ENCODE assay signal across 25 cellular contexts in the genomic region with DNA sequence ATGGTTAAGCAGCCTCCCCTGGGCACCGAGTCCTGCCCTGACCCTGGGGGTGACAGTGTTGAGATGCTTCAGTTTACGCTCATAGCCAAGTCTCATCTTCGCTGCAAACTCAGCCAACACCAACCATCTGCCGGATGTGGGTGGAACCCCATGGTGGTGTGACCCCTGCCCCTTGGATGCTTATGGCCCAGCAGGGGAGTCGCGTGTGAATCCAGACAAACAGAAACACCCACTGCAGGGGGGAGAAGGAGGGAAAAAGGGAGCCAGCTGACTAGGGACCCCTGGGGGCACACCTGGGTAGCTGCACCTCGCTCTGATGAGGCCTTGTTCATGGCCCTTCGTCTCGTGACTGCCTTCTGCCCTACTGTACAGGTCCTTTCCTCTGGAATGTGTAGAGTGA. TPM values are rescaled to one million over a fixed set of nuclear protein-coding genes. Genes with fewer than 3 reads are reported as not detected.
A peak's percentile ranks its signal among the peaks of the same experiment; 100 is the strongest.
DNase-seq lines count a peak whose midpoint lies in the region; ATAC-seq, FAIRE-seq and TF ChIP-seq lines count a peak whose summit lies in the region.
"Had no signal": no experiment of that assay in that cellular context is flagged by ENCODE, and none has a peak within 500 bp of the region (broad histone marks: within the 10 kb centered on the region; RNA-seq: fewer than 3 reads in every experiment).

No MANE protein-coding gene starts in this region.

- intact Hi-C loops in GM12878 (cut with micrococcal nuclease; ENCODE audit: unreplicated experiment): no loop called here

- H3K4me1 ChIP-seq in GM12878 (ENCODE audit: control insufficient read depth, insufficient read depth, low read length): no peaks in the 10 kb centered on the region
- H3K4me1 ChIP-seq: HAP-1 had no signal

- ATAC-seq in GM12878: no peak
- ATAC-seq: naive thymus-derived CD8-positive, alpha-beta T cell; SK-N-SH treated with all-trans-retinoic acid at 6 μM for 48 hours had no signal

- no peaks in the 10 kb centered on the region for H4K20me1 ChIP-seq in GM12878 (ENCODE audit: control insufficient read depth, insufficient read depth)

- in situ Hi-C loops in GM12878 (cut with MboI): no loop called here

- no peaks in the 10 kb centered on the region for H3K79me2 ChIP-seq in GM12878 (ENCODE audit: control insufficient read depth, insufficient read depth, low read length)

- no peak overlapping the region for H3K27ac ChIP-seq in GM12878 (ENCODE audit: control insufficient read depth, insufficient read depth)
- H3K27ac ChIP-seq: KMS-11, spleen, tibial nerve, VCaP had no signal

- no peaks in the 10 kb centered on the region for H3K27me3 ChIP-seq in GM12878 (replicated peaks in 1 of 2; ENCODE audit: control insufficient read depth in 2 of 2, insufficient read depth in 2 of 2, low read length in 1 of 2)
- H3K27me3 ChIP-seq: spleen, tibial nerve had no signal

- TF ChIP-seq RAD21 in GM12878 (IDR thresholded peaks at IDR 0.05; ENCODE audit: insufficient read depth, low read depth, low read length): no peak

- H3K9me3 ChIP-seq in GM12878 (replicated peaks; ENCODE audit: control insufficient read depth, insufficient read depth, low read length): no peaks in the 10 kb centered on the region
- H3K9me3 ChIP-seq: Caco-2, HAP-1, spleen, tibial nerve had no signal

- H3K4me3 ChIP-seq in NB4 (ENCODE audit: low read depth, low read length): no peak overlapping the region
- no peak overlapping the region for H3K4me3 ChIP-seq in GM12878
- H3K4me3 ChIP-seq in retinal pigment epithelial cell (ENCODE audit: low read length): no peak overlapping the region
- H3K4me3 ChIP-seq: HAP-1, spleen, tibial nerve had no signal

- RAD21 ChIA-PET in GM12878 (lab: Charles Lee; ENCODE audit: unreplicated experiment): no interaction called here

- DNase-seq in NCI-H1417 (lab: John Stamatoyannopoulos, UW) (peak in 2 of 3 experiments; percentile 35 to 59), NCI-H1417 treated with DMSO at 0.1 percent for 48 hours (lab: John Stamatoyannopoulos, UW) (no peak), NB4 (ENCODE audit: low read depth) (peak; percentile 41), GM12878 (ENCODE audit: low read depth, low spot score) (no peak), retinal pigment epithelial cell (ENCODE audit: low read depth) (no peak), AG20443 (ENCODE audit: low spot score) (no peak), urothelium cell line (ENCODE audit: low spot score) (no peak), medulla oblongata (ENCODE audit: extremely low spot score) (no peak)
- DNase-seq: activated CD8-positive, alpha-beta memory T cell treated with anti-CD3 and anti-CD28 coated beads, Interleukin-2, amount 50 U/mL, for 48 hours; activated effector memory CD4-positive, alpha-beta T cell treated with Interleukin-2 at 50 U/mL for 16 hours; Caco-2; cortex of kidney; EL; glutamatergic neuron; naive thymus-derived CD8-positive, alpha-beta T cell; NCI-H2081 treated with DMSO at 0.1 percent for 48 hours; NCI-H510A; spleen; stimulated activated CD4-positive, alpha-beta T cell treated with anti-CD3 and anti-CD28 coated beads, Interleukin-4, amount 100 ng/mL, for 4 hours had no signal

- POLR2A ChIA-PET in GM12878 (lab: Charles Lee): no interaction called here

- 98% methylated on average over 9 of the region's 9 CpGs for WGBS in GM12878 (ENCODE audit: insufficient coverage, insufficient replicate concordance, low lambda C conversion rate, missing lambda C conversion rate)

- no peak overlapping the region for H3K9ac ChIP-seq in GM12878 (ENCODE audit: control insufficient read depth, insufficient read depth, low read length)
- H3K9ac ChIP-seq: KMS-11 had no signal

- TF ChIP-seq CTCF in NB4 (IDR thresholded peaks at IDR 0.05; ENCODE audit: low read depth, low read length): peak; percentile 30
- TF ChIP-seq CTCF in GM12878 (IDR thresholded peaks at IDR 0.05 in 2 of 3, conservative IDR thresholded peaks at IDR 0.05 in 1 of 3; ENCODE audit: control insufficient read depth in 2 of 3, extremely low read depth in 1 of 3, insufficient read depth in 1 of 3, low read depth in 3 of 3, low read length in 3 of 3): 0 out of 6 replicates have a peak, but pooled peaks of 2 of the 3 experiments have one; percentile 7 to 21
- TF ChIP-seq CTCF in retinal pigment epithelial cell (conservative IDR thresholded peaks at IDR 0.05; ENCODE audit: low read depth, low read length): peak; percentile 11

- CTCF ChIA-PET in GM12878 (lab: Yijun Ruan, JAX): interaction anchor here (0.6 kb wide), 1 partner anchor 58 kb away, joined by 3 read pairs; no protein-coding TSS in a partner anchor

- no peak overlapping the region for H2AFZ ChIP-seq in GM12878 (ENCODE audit: control insufficient read depth, low read depth, low read length)

- SMC1A ChIA-PET in GM12878 (lab: Charles Lee; ENCODE audit: uncharacterized antibody, unreplicated experiment): no interaction called here

- peaks cover 18 to 24% of the 10 kb centered on the region in 2 experiments for H3K36me3 ChIP-seq in GM12878 (ENCODE audit: control insufficient read depth in 2 of 2, insufficient read depth in 2 of 2, low read length in 1 of 2)

- FAIRE-seq in GM12878 (lab: Jason Lieb, UNC) (no peak), urothelium cell line (lab: Jason Lieb, UNC) (no peak)
- FAIRE-seq: endometrium had no signal

- TF ChIP-seq POLR2A in NB4 (IDR thresholded peaks at IDR 0.05; ENCODE audit: extremely low read depth, insufficient read length): no peak
- no peak for TF ChIP-seq POLR2A in GM12878 (IDR thresholded peaks at IDR 0.05; ENCODE audit: low read depth, low read length)

- no peak overlapping the region for H3K4me2 ChIP-seq in GM12878 (ENCODE audit: control insufficient read depth, insufficient read depth)
- H3K4me2 ChIP-seq: KMS-11 had no signal

- TF ChIP-seq EP300 in GM12878 (IDR thresholded peaks at IDR 0.05; ENCODE audit: borderline replicate concordance in 1 of 2, control insufficient read depth in 1 of 2, low read depth in 2 of 2, low read length in 2 of 2): no peak

- no TSS peak for BruUV-seq in GM12878 (replicated peaks; lab: Mats Ljungman, UMichigan)

TF ChIP-seq in GM12878, 131 proteins besides CTCF, POLR2A, EP300 and RAD21:
- TF ChIP-seq, protein P1, sequence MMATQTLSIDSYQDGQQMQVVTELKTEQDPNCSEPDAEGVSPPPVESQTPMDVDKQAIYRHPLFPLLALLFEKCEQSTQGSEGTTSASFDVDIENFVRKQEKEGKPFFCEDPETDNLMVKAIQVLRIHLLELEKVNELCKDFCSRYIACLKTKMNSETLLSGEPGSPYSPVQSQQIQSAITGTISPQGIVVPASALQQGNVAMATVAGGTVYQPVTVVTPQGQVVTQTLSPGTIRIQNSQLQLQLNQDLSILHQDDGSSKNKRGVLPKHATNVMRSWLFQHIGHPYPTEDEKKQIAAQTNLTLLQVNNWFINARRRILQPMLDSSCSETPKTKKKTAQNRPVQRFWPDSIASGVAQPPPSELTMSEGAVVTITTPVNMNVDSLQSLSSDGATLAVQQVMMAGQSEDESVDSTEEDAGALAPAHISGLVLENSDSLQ (IDR thresholded peaks at IDR 0.05): no peak
- no peak for TF ChIP-seq SPI1 (IDR thresholded peaks at IDR 0.05; ENCODE audit: borderline replicate concordance, insufficient read depth, low read depth, low read length)
- TF ChIP-seq CBX3 (IDR thresholded peaks at IDR 0.05; ENCODE audit: borderline replicate concordance, low read depth): no peak
- no peak for TF ChIP-seq CHD2 (IDR thresholded peaks at IDR 0.05; ENCODE audit: borderline replicate concordance, low read depth, low read length)
- no peak for TF ChIP-seq TCF3 (IDR thresholded peaks at IDR 0.05; ENCODE audit: borderline replicate concordance, insufficient read depth, low read depth, low read length)
- no peak for TF ChIP-seq KDM1A (IDR thresholded peaks at IDR 0.05; ENCODE audit: borderline replicate concordance)
- TF ChIP-seq ETV6 (conservative IDR thresholded peaks at IDR 0.05 in 1 of 2, IDR thresholded peaks at IDR 0.05 in 1 of 2; ENCODE audit: borderline replicate concordance in 1 of 2, low read depth in 1 of 2): no peak

RNA-seq across cellular contexts. Expression of a gene that starts 23.8 kb away (rescaled TPM):
- 34.6 and 37.3 TPM in 2 replicates for total RNA-seq in GM12878 (2013; cell fraction: nucleolus; rRNA removed)
- total RNA-seq in GM12878 (2014; rRNA removed) (20.8 and 23.7 TPM in 2 replicates), GM12878 (2014; rRNA removed; fragmentation: Illumina TruSeq; extraction: Trizol) (12.0 TPM in 2 replicates), GM12878 (2021) (31.8 and 34.0 TPM in 2 replicates)
- 13.1 TPM for polyA plus RNA-seq in GM12878 (2011; ENCODE audit: low read depth)
- polyA plus RNA-seq in GM12878 (2011; rRNA removed) (11.2 and 14.8 TPM in 2 replicates), GM12878 (2014; fragmentation: Illumina TruSeq; extraction: Trizol) (9.9 and 20.6 TPM in 2 replicates), GM12878 (2014; fragmentation: Nextera tagmentation; extraction: Ambion mirVana) (10 to 100 TPM; 10.1 to 13.6 TPM), GM12878 (2014; rRNA removed) (20.5 and 21.5 TPM in 2 replicates), GM12878 (2016; fragmentation: Nextera tagmentation; extraction: Ambion mirVana) (10 to 100 TPM; 24.9 to 29.5 TPM)
- 15.5 and 18.3 TPM in 2 replicates for polyA plus RNA-seq in GM12878 (2011; cell fraction: cytosol; rRNA removed)
- 35.1 and 45.5 TPM in 2 replicates for polyA plus RNA-seq in GM12878 (2011; cell fraction: nucleus; rRNA removed)
- 18.4 and 21.6 TPM in 2 replicates for polyA plus RNA-seq in GM12878 (2012)
- polyA minus RNA-seq in GM12878 (2011; rRNA and poly(A)+ RNA removed): 24.7 and 25.5 TPM in 2 replicates
- 7.9 and 9.4 TPM in 2 replicates for polyA minus RNA-seq in GM12878 (2011; cell fraction: cytosol; rRNA and poly(A)+ RNA removed)
- polyA minus RNA-seq in GM12878 (2011; cell fraction: nucleus; rRNA and poly(A)+ RNA removed): 10.2 and 21.0 TPM in 2 replicates

Comparison
In these comparisons a context has a peak if more than half of its experiments do, and no peak if none do; other contexts are left out.
1. DNase-seq: peak in NCI-H1417 (2 of 3) and NB4 (single experiment); none in NCI-H1417 treated with DMSO at 0.1 percent for 48 hours (single experiment), GM12878 (single experiment), retinal pigment epithelial cell (single experiment), AG20443 (single experiment), urothelium cell line (single experiment) and medulla oblongata (single experiment).
2. Peak in every context shown above with its lines, with median percentiles within 50 percentile points of each other: CTCF ChIP-seq.